12 cellular contexts compared by ENCODE assay signal in the genomic region with DNA sequence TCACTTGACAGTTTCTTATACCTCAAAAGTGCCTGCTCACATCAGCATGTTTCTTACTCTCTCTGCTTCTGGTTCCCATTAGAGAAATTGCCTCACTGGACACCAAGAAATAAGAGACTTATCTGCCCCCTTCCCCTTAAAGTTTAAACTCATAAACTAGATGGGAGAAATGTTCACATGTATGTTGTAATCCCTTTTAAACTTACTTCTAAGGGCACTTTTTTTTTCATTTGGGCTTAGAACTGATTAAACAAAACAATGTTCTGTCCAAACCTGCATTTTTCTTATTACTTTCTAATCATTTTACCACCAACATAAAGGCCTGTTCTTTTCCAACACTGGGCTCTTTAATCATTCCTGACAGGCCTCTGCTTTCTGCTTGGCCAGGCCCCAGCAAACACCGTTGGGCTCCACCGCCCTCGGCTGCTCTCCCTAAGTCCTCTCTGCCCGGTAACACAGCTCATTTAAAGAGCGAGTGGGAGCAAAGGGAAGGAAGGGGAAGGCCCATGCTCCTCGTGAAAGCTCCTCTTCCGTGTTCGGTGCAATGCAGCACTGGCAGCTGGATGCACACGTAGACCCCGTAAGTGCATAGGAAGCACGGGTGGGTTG. TPM values are rescaled to one million over a fixed set of nuclear protein-coding genes. Genes with fewer than 3 reads are reported as not detected.
DNase-seq lines count a peak whose midpoint lies in the region; ATAC-seq and TF ChIP-seq lines count a peak whose summit lies in the region.
"Had no signal": no experiment of that assay in that cellular context is flagged by ENCODE, and none has a peak within 500 bp of the region (broad histone marks: within the 10 kb centered on the region; RNA-seq: fewer than 3 reads in every experiment).

No MANE protein-coding gene starts in this region.

- H3K27ac ChIP-seq in HEK293 (ENCODE audit: extremely low read depth, low read depth, low read length) = no peak overlapping the region
- H3K27ac ChIP-seq in adrenal gland = peak overlapping the region; percentile 1 to 89 (median 80)
- peak overlapping the region; percentile 82 to 94 (median 86) for H3K27ac ChIP-seq in sigmoid colon

- H3K27ac Mint-ChIP-seq in activated naive CD4-positive, alpha-beta T cell treated with anti-CD3 and anti-CD28 coated beads, Interleukin-2, amount 50 U/mL, for 72 hours = no peak overlapping the region
- H3K27ac Mint-ChIP-seq: activated naive CD8-positive, alpha-beta T cell; HFFc6; T-cell had no signal

- H3K4me3 ChIP-seq in HEK293 (ENCODE audit: low read depth, low read length) (no peak overlapping the region), adrenal gland (peak overlapping the region in 1 of 4 donors; percentile 5), sigmoid colon (no peak overlapping the region)
- H3K4me3 ChIP-seq: GM12878 had no signal

- DNase-seq in adrenal gland = peak; percentile 65 to 91 (median 74)
- peak; percentile 38 for DNase-seq in left cardiac atrium
- DNase-seq in sigmoid colon = peak; percentile 84
- DNase-seq in activated naive CD4-positive, alpha-beta T cell treated with anti-CD3 and anti-CD28 coated beads, Interleukin-2, amount 50 U/mL, for 72 hours (ENCODE audit: low spot score in 2 of 2) = no peak
- no peak for DNase-seq in NCI-H446 (lab: John Stamatoyannopoulos, UW)
- DNase-seq: HFFc6, Karpas-422, T-cell had no signal

- H3K36me3 ChIP-seq in HEK293 (ENCODE audit: control insufficient read depth in 2 of 2, insufficient read depth in 1 of 2, low read length in 2 of 2) (no peaks in the 10 kb centered on the region), adrenal gland (replicated peaks in 1 of 2) (no peaks in the 10 kb centered on the region), sigmoid colon (no peaks in the 10 kb centered on the region)

- H3K9me3 ChIP-seq in HEK293 (ENCODE audit: control insufficient read depth, insufficient read depth, low read depth, low read length) = no peaks in the 10 kb centered on the region
- H3K9me3 ChIP-seq in adrenal gland (replicated peaks in 1 of 3) = no peaks in the 10 kb centered on the region
- no peaks in the 10 kb centered on the region for H3K9me3 ChIP-seq in sigmoid colon

- WGBS in adrenal gland, 4 donors = 10 to 16% (median 15%) methylated on average over 11 of the region's 11 CpGs
- WGBS in sigmoid colon, 2 donors = 8 to 18% methylated on average over 11 of the region's 11 CpGs

- no peaks in the 10 kb centered on the region for H3K36me3 Mint-ChIP-seq in activated naive CD4-positive, alpha-beta T cell treated with anti-CD3 and anti-CD28 coated beads, Interleukin-2, amount 50 U/mL, for 72 hours
- H3K36me3 Mint-ChIP-seq: activated naive CD8-positive, alpha-beta T cell; T-cell had no signal

- TF ChIP-seq POLR2A in adrenal gland (IDR thresholded peaks at IDR 0.05) (peak in 1 of 2 donors; percentile 60), sigmoid colon (IDR thresholded peaks at IDR 0.05) (no peak)

- peak in 2 of 4 donors; percentile 7 to 12 for TF ChIP-seq EP300 in sigmoid colon (IDR thresholded peaks at IDR 0.05)

- peaks cover 20% of the 10 kb centered on the region for H3K4me1 ChIP-seq in HEK293 (ENCODE audit: control insufficient read depth, insufficient read depth, low read length)
- H3K4me1 ChIP-seq in adrenal gland (replicated peaks in 1 of 2) = peaks cover 25 to 59% of the 10 kb centered on the region in 2 donors
- H3K4me1 ChIP-seq in sigmoid colon = peaks cover 0 to 95% (median 93%) of the 10 kb centered on the region in 4 donors

- intact Hi-C loops in adrenal gland (cut with DNase I) (loop anchor here in 1 of 2 donors (10.0 kb wide), 1 partner anchor 52 kb away; no protein-coding TSS in a partner anchor), left cardiac atrium (cut with DNase I) (no loop called here), sigmoid colon (cut with DNase I) (loop anchor here (2.0 to 10.0 kb wide), 2 partner anchors 22 to 138 kb away; no protein-coding TSS in a partner anchor)

- H3K9me3 Mint-ChIP-seq in activated naive CD4-positive, alpha-beta T cell treated with anti-CD3 and anti-CD28 coated beads, Interleukin-2, amount 50 U/mL, for 72 hours = no peaks in the 10 kb centered on the region
- H3K9me3 Mint-ChIP-seq: HFFc6, T-cell had no signal

- ATAC-seq in left cardiac atrium (peak; percentile 56 to 81), HG03571 (IDR thresholded peaks at IDR 0.05; ENCODE audit: unreplicated experiment) (no peak)
- no peak for ATAC-seq in activated naive CD4-positive, alpha-beta T cell treated with anti-CD3 and anti-CD28 coated beads, Interleukin-2, amount 50 U/mL, for 72 hours
- ATAC-seq: GM12878, T-cell had no signal

- CTCF ChIA-PET in HEK293 (lab: Yijun Ruan, JAX) = interaction anchor here (0.6 kb wide), 1 partner anchor 493 kb away, joined by 3 read pairs; no protein-coding TSS in a partner anchor

- H3K27me3 ChIP-seq in adrenal gland = no peaks in the 10 kb centered on the region
- no peaks in the 10 kb centered on the region for H3K27me3 ChIP-seq in sigmoid colon

- POLR2A ChIA-PET in HEK293 (lab: Yijun Ruan, JAX) = no interaction called here

- no peak for TF ChIP-seq CTCF in HEK293 (tag by site-specific recombination; IDR thresholded peaks at IDR 0.05)
- no peak for TF ChIP-seq CTCF in adrenal gland (IDR thresholded peaks at IDR 0.05)
- no peak for TF ChIP-seq CTCF in sigmoid colon (IDR thresholded peaks at IDR 0.05)

TF ChIP-seq in HEK293, 187 proteins besides CTCF, POLR2A, EP300 and RAD21:
- TF ChIP-seq ZBTB8A (tag by site-specific recombination; IDR thresholded peaks at IDR 0.05) = peak; percentile 62; the same call in 1 of the 2 replicates
- TF ChIP-seq ZNF341 (tag by site-specific recombination; IDR thresholded peaks at IDR 0.05; ENCODE audit: low read depth) = peak; percentile 72
- TF ChIP-seq FEZF1 (tag by site-specific recombination; IDR thresholded peaks at IDR 0.05) = peak; percentile 66
- no peak for TF ChIP-seq ZNF366 (tag by site-specific recombination; conservative IDR thresholded peaks at IDR 0.05)
- TF ChIP-seq ZIC2 (tag by site-specific recombination; IDR thresholded peaks at IDR 0.05) = no peak
- TF ChIP-seq, protein P1, sequence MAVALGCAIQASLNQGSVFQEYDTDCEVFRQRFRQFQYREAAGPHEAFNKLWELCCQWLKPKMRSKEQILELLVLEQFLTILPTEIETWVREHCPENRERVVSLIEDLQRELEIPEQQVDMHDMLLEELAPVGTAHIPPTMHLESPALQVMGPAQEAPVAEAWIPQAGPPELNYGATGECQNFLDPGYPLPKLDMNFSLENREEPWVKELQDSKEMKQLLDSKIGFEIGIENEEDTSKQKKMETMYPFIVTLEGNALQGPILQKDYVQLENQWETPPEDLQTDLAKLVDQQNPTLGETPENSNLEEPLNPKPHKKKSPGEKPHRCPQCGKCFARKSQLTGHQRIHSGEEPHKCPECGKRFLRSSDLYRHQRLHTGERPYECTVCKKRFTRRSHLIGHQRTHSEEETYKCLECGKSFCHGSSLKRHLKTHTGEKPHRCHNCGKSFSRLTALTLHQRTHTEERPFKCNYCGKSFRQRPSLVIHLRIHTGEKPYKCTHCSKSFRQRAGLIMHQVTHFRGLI (tag by site-specific recombination; IDR thresholded peaks at IDR 0.05) = peak; percentile 92
- TF ChIP-seq ZFHX2 (tag by site-specific recombination; conservative IDR thresholded peaks at IDR 0.05) = peak; percentile 34
- 0 out of 2 replicates have a peak, but pooled peaks have one; percentile 16 for TF ChIP-seq ZBTB20 (tag by site-specific recombination; IDR thresholded peaks at IDR 0.05)
- TF ChIP-seq SP7 (tag by site-specific recombination; IDR thresholded peaks at IDR 0.05) = peak; percentile 57
- peak; percentile 95 for TF ChIP-seq PRDM6 (tag by site-specific recombination; IDR thresholded peaks at IDR 0.05)
TF ChIP-seq in HEK293: peak in this region for 8.

RNA-seq across cellular contexts. Expression of gene ROR2, which starts 53.4 kb away (rescaled TPM):
- total RNA-seq in adrenal gland = 10 to 100 TPM in 7 of 8 donors, 1 to 10 TPM in 1; 3.9 to 23.9 (median 15.4) TPM
- polyA plus RNA-seq in adrenal gland = 1 to 10 TPM; 4.0 to 7.9 (median 7.0) TPM
- 10 to 100 TPM; 18.0 to 25.4 TPM for total RNA-seq in left cardiac atrium
- total RNA-seq in sigmoid colon = 10 to 100 TPM; 51.4 to 81.7 (median 59.8) TPM
- polyA plus RNA-seq in sigmoid colon = 1 to 10 TPM in 2 of 3 donors, under 1 TPM in 1; 0.46 to 7.6 (median 1.2) TPM
- total RNA-seq in activated naive CD4-positive, alpha-beta T cell treated with anti-CD3 and anti-CD28 coated beads, Interleukin-2, amount 50 U/mL, for 72 hours = not detected

Comparison
In these comparisons a context has a peak if more than half of its experiments do, and no peak if none do; other contexts are left out.
1. DNase-seq: peak in adrenal gland (7 of 7), left cardiac atrium (single experiment) and sigmoid colon (single experiment); none in activated naive CD4-positive, alpha-beta T cell treated with anti-CD3 and anti-CD28 coated beads, Interleukin-2, amount 50 U/mL, for 72 hours (0 of 2) and NCI-H446 (0 of 2).
2. ATAC-seq: peak in left cardiac atrium (2 of 2); none in HG03571 (single experiment) and activated naive CD4-positive, alpha-beta T cell treated with anti-CD3 and anti-CD28 coated beads, Interleukin-2, amount 50 U/mL, for 72 hours (0 of 2).
3. RNA of gene ROR2, which starts 53.4 kb away (total RNA-seq): 51.4 to 81.7 TPM in sigmoid colon, 18.0 to 25.4 TPM in left cardiac atrium and 3.9 to 23.9 TPM in adrenal gland; not detected in activated naive CD4-positive, alpha-beta T cell treated with anti-CD3 and anti-CD28 coated beads, Interleukin-2, amount 50 U/mL, for 72 hours; every median in the first group is over 4 times any median in the second.